ENCODE assay signal across 8 cellular contexts in genomic region chr2:10434885-10435419, GRCh38. TPM values are rescaled to one million over a fixed set of nuclear protein-coding genes. Genes with fewer than 3 reads are reported as not detected.
DNase-seq lines count a peak whose midpoint lies in the region; ATAC-seq and TF ChIP-seq lines count a peak whose summit lies in the region.

No MANE protein-coding gene starts in this region.

- H3K36me3 ChIP-seq in colonic mucosa (no peaks in the 10 kb centered on the region), lung (ENCODE audit: control insufficient read depth in 2 of 2, insufficient read depth in 2 of 2, low read length in 2 of 2) (peaks cover under 1 to 11% of the 10 kb centered on the region in 2 donors)

- H3K27ac ChIP-seq in colonic mucosa: no peak overlapping the region
- no peak overlapping the region for H3K27ac ChIP-seq in lung (ENCODE audit: low read depth in 1 of 2, low read length in 1 of 2)

- H3K4me1 ChIP-seq in colonic mucosa (no peaks in the 10 kb centered on the region), lung (ENCODE audit: control insufficient read depth in 2 of 2, insufficient read depth in 2 of 2, low read length in 2 of 2) (peaks cover 0 to 3% of the 10 kb centered on the region in 2 donors)

- ATAC-seq in GM18502 (IDR thresholded peaks at IDR 0.05; ENCODE audit: poor library complexity, unreplicated experiment) (peak; percentile 57), HG03159 (IDR thresholded peaks at IDR 0.05; ENCODE audit: unreplicated experiment) (peak; percentile 72), lung (ENCODE audit: insufficient read depth, low FRiP score) (peak; percentile 75)
- ATAC-seq in activated CD4-positive, alpha-beta T cell treated with anti-CD3 and anti-CD28 coated beads for 36 hours: peak; percentile 56

- H3K4me3 Mint-ChIP-seq in activated CD4-positive, alpha-beta T cell treated with anti-CD3 and anti-CD28 coated beads for 36 hours: no peak overlapping the region

- TF ChIP-seq CTCF in colonic mucosa (IDR thresholded peaks at IDR 0.05) (peak; percentile 96), lung (IDR thresholded peaks at IDR 0.05; ENCODE audit: control extremely low read depth, extremely low read depth) (peak; percentile 97)

- peaks cover 11% of the 10 kb centered on the region for H3K4me1 Mint-ChIP-seq in activated CD4-positive, alpha-beta T cell treated with anti-CD3 and anti-CD28 coated beads for 36 hours

- no peak overlapping the region for H3K9ac ChIP-seq in colonic mucosa (ENCODE audit: low read depth in 2 of 2, low read length in 2 of 2)

- intact Hi-C loops in activated CD4-positive, alpha-beta T cell treated with anti-CD3 and anti-CD28 coated beads for 36 hours (cut with DNase I, micrococcal nuclease): loop anchor here (1.0 to 10.0 kb wide), 9 partner anchors 165 to 620 kb away; no protein-coding TSS in a partner anchor
- intact Hi-C loops in colonic mucosa (cut with DNase I): loop anchor here (2.0 to 5.0 kb wide), 3 partner anchors 227 to 363 kb away; no protein-coding TSS in a partner anchor

- H3K9me3 ChIP-seq in colonic mucosa (no peaks in the 10 kb centered on the region), lung (ENCODE audit: control insufficient read depth in 2 of 2, insufficient read depth in 1 of 2, low read length in 1 of 2) (no peaks in the 10 kb centered on the region)

- H3K27me3 Mint-ChIP-seq in activated CD4-positive, alpha-beta T cell treated with anti-CD3 and anti-CD28 coated beads for 36 hours: peaks cover 6% of the 10 kb centered on the region

- DNase-seq in A172 (ENCODE audit: low spot score) (peak; percentile 72), NCI-H510A (lab: John Stamatoyannopoulos, UW) (peak; percentile 46), colonic mucosa (peak; percentile 81), lung (ENCODE audit: low spot score) (peak; percentile 79)
- peak; percentile 85 for DNase-seq in activated CD4-positive, alpha-beta T cell treated with anti-CD3 and anti-CD28 coated beads for 36 hours
- DNase-seq in stimulated activated CD8-positive, alpha-beta memory T cell treated with anti-CD3 and anti-CD28 coated beads, Interleukin-15, amount 100 ng/mL, for 4 hours (ENCODE audit: low read depth in 2 of 2): peak; percentile 40 to 41

- POLR2A ChIA-PET in activated CD4-positive, alpha-beta T cell treated with anti-CD3 and anti-CD28 coated beads for 36 hours (lab: Charles Lee): interaction anchor here (0.7 to 1.5 kb wide), 8 partner anchors 10 to 387 kb away, joined by 3 to 9 read pairs (median 4); partner anchors contain the start of gene ODC1

- WGBS in lung, 2 donors: 15 to 19% methylated on average over 19 of the region's 19 CpGs

- peaks cover 14% of the 10 kb centered on the region for H3K36me3 Mint-ChIP-seq in activated CD4-positive, alpha-beta T cell treated with anti-CD3 and anti-CD28 coated beads for 36 hours (ENCODE audit: low read depth)

- CTCF ChIA-PET in activated CD4-positive, alpha-beta T cell treated with anti-CD3 and anti-CD28 coated beads for 36 hours (lab: Charles Lee): interaction anchor here (0.6 to 7.7 kb wide), 49 partner anchors 9 to 1336 kb away, joined by 3 to 142 read pairs (median 4); partner anchors contain the start of genes ODC1 and PDIA6

- H3K27me3 ChIP-seq in colonic mucosa (no peaks in the 10 kb centered on the region), lung (ENCODE audit: control insufficient read depth, insufficient read depth) (no peaks in the 10 kb centered on the region)

- no peaks in the 10 kb centered on the region for H3K9me3 Mint-ChIP-seq in activated CD4-positive, alpha-beta T cell treated with anti-CD3 and anti-CD28 coated beads for 36 hours (ENCODE audit: low read depth)

- H3K27ac Mint-ChIP-seq in activated CD4-positive, alpha-beta T cell treated with anti-CD3 and anti-CD28 coated beads for 36 hours: no peak overlapping the region

- H3K4me3 ChIP-seq in colonic mucosa (no peak overlapping the region), lung (no peak overlapping the region)

RNA-seq across cellular contexts. Expression of gene ODC1, which starts 13.2 kb away (rescaled TPM):
- total RNA-seq in A172 (2014; rRNA removed; shearing (Covaris generic)): 308 and 372 TPM in 2 replicates
- 100 to 1,000 TPM; 158 to 170 TPM for total RNA-seq in activated CD4-positive, alpha-beta T cell treated with anti-CD3 and anti-CD28 coated beads for 36 hours
- total RNA-seq in colonic mucosa (100 to 1,000 TPM in 1 of 2 donors, 10 to 100 TPM in 1; 45.8 to 107 TPM), lung (100 to 1,000 TPM in 1 of 2 donors, 10 to 100 TPM in 1; 49.2 to 102 TPM)
- 100 to 1,000 TPM in 1 of 2 donors, 10 to 100 TPM in 1; 32.5 to 115 TPM for polyA plus RNA-seq in lung
